In genomic region chr15:88765212-88765611, GRCh38 we compare ENCODE assay signal across 9 cellular contexts. TPM values are rescaled to one million over a fixed set of nuclear protein-coding genes. Genes with fewer than 3 reads are reported as not detected.
"Had no signal": no experiment of that assay in that cellular context is flagged by ENCODE, and none has a peak within 500 bp of the region (broad histone marks: within the 10 kb centered on the region; RNA-seq: fewer than 3 reads in every experiment).

No MANE protein-coding gene starts in this region.

- H3K4me2 ChIP-seq: KMS-11 had no signal

- H3K27ac ChIP-seq: HL-60, KMS-11 had no signal

- ATAC-seq: HepG2 had no signal

- FAIRE-seq: HepG2, HTR-8/SVneo had no signal

- H3K9ac ChIP-seq: KMS-11 had no signal

- DNase-seq: IMR-90, KBM-7, KG1 had no signal

RNA-seq across cellular contexts. Expression of gene ACAN, which starts 38.0 kb away (rescaled TPM):
- total RNA-seq: HepG2, HT-29 had no signal
- polyA plus RNA-seq: HepG2, IgD-negative memory B cell had no signal
